In genomic region chr20:41034239-41034638, GRCh38 we compare ENCODE assay signal across 1 cellular context.
TF ChIP-seq lines count a peak whose summit lies in the region.

No MANE protein-coding gene starts in this region.

TF ChIP-seq in K562, 482 proteins besides CTCF, POLR2A, EP300 and RAD21 (continued from another document and continues in another):
- TF ChIP-seq ZNF280A (IDR thresholded peaks at IDR 0.05; ENCODE audit: low read depth, partially characterized antibody) (no peak), TOE1 (IDR thresholded peaks at IDR 0.05; ENCODE audit: borderline replicate concordance) (peak; percentile 25; the same call in 1 of the 2 replicates), TOE1 (CRISPR knock-in tag; IDR thresholded peaks at IDR 0.05; ENCODE audit: borderline replicate concordance, low read depth) (no peak), SMARCE1 (IDR thresholded peaks at IDR 0.05) (peak; percentile 41; the same call in 1 of the 2 replicates), CLOCK (CRISPR knock-in tag; IDR thresholded peaks at IDR 0.05; ENCODE audit: borderline replicate concordance) (no peak), ZNF146 (CRISPR knock-in tag; IDR thresholded peaks at IDR 0.05; ENCODE audit: unreplicated experiment) (no peak), GABPA (tag; conservative IDR thresholded peaks at IDR 0.05; ENCODE audit: low read depth) (no peak), SIN3A (IDR thresholded peaks at IDR 0.05; ENCODE audit: borderline replicate concordance in 2 of 2, control insufficient read depth in 1 of 2, low read depth in 2 of 2, low read length in 2 of 2) (no peak), JUND (IDR thresholded peaks at IDR 0.05; ENCODE audit: borderline replicate concordance, low read depth, low read length) (0 out of 2 replicates have a peak, but pooled peaks have one; percentile 12), JUND (tag; IDR thresholded peaks at IDR 0.05; ENCODE audit: borderline replicate concordance, low read depth, low read length) (no peak; the same call in 2 of the 3 replicates), CHAMP1 (IDR thresholded peaks at IDR 0.05) (0 out of 2 replicates have a peak, but pooled peaks have one; percentile 13), AFF1 (IDR thresholded peaks at IDR 0.05; ENCODE audit: low read depth in 1 of 2, partially characterized antibody in 2 of 2) (no peak), RCOR1 (IDR thresholded peaks at IDR 0.05; ENCODE audit: borderline replicate concordance in 1 of 2, low read depth in 2 of 2, low read length in 2 of 2) (peak in 1 of 2 experiments; percentile 58; a peak in 2 of 4 replicates), SRF (CRISPR knock-in tag; IDR thresholded peaks at IDR 0.05) (no peak), ZBTB34 (CRISPR knock-in tag; IDR thresholded peaks at IDR 0.05) (no peak), PRMT5 (CRISPR knock-in tag; IDR thresholded peaks at IDR 0.05) (no peak), RNF219 (CRISPR knock-in tag; IDR thresholded peaks at IDR 0.05) (no peak), KDM5B (IDR thresholded peaks at IDR 0.05; ENCODE audit: insufficient replicate concordance, low read depth, low read length) (no peak), ARID3B (CRISPR knock-in tag; IDR thresholded peaks at IDR 0.05; ENCODE audit: borderline replicate concordance) (no peak), ZNF584 (CRISPR knock-in tag; IDR thresholded peaks at IDR 0.05; ENCODE audit: low read depth) (no peak), NONO (IDR thresholded peaks at IDR 0.05; ENCODE audit: low read depth in 2 of 2, low read length in 1 of 2) (no peak), ZNF639 (CRISPR knock-in tag; conservative IDR thresholded peaks at IDR 0.05 in 1 of 2, IDR thresholded peaks at IDR 0.05 in 1 of 2) (peak in 1 of 2 experiments; percentile 39; a peak in 1 of 4 replicates), NFYB (IDR thresholded peaks at IDR 0.05; ENCODE audit: extremely low read depth, insufficient read length) (no peak), IFI16 (CRISPR knock-in tag; IDR thresholded peaks at IDR 0.05) (no peak), EHMT2 (IDR thresholded peaks at IDR 0.05) (no peak), POLR2H (tag; IDR thresholded peaks at IDR 0.05; ENCODE audit: low read depth) (no peak), MTF1 (CRISPR knock-in tag; IDR thresholded peaks at IDR 0.05; ENCODE audit: borderline replicate concordance) (no peak), DIDO1 (tag; IDR thresholded peaks at IDR 0.05; ENCODE audit: low read depth) (no peak), ZNF445 (CRISPR knock-in tag; IDR thresholded peaks at IDR 0.05; ENCODE audit: low read depth) (no peak), SMAD2 (IDR thresholded peaks at IDR 0.05; ENCODE audit: low read depth, low read length) (no peak), ZNF830 (CRISPR knock-in tag; IDR thresholded peaks at IDR 0.05) (no peak), STAT5A (IDR thresholded peaks at IDR 0.05; ENCODE audit: borderline replicate concordance, low read length) (peak; percentile 43; the same call in 1 of the 2 replicates), MEF2D (tag; conservative IDR thresholded peaks at IDR 0.05; ENCODE audit: low read depth) (no peak), ZBTB43 (CRISPR knock-in tag; IDR thresholded peaks at IDR 0.05) (no peak), NFIC (IDR thresholded peaks at IDR 0.05) (peak; percentile 84), ZBTB26 (CRISPR knock-in tag; IDR thresholded peaks at IDR 0.05) (no peak), ZSCAN29 (IDR thresholded peaks at IDR 0.05) (no peak), RBM25 (IDR thresholded peaks at IDR 0.05; ENCODE audit: low read depth, low read length, severe bottlenecking) (no peak)
